11 cellular contexts compared by ENCODE assay signal in genomic region chr3:50242371-50242770, GRCh38. TPM values are rescaled to one million over a fixed set of nuclear protein-coding genes. Genes with fewer than 3 reads are reported as not detected.
DNase-seq lines count a peak whose midpoint lies in the region; ATAC-seq and TF ChIP-seq lines count a peak whose summit lies in the region.
"Had no signal": no experiment of that assay in that cellular context is flagged by ENCODE, and none has a peak within 500 bp of the region (broad histone marks: within the 10 kb centered on the region; RNA-seq: fewer than 3 reads in every experiment).

No MANE protein-coding gene starts in this region.

- no peaks in the 10 kb centered on the region for H3K27me3 ChIP-seq in iPS-20b (ENCODE audit: insufficient read depth, low read length)

- H3K27ac ChIP-seq in iPS-20b (ENCODE audit: low read length), result no peak overlapping the region

- CTCF ChIA-PET in activated CD8-positive, alpha-beta T cell treated with anti-CD3 and anti-CD28 coated beads for 36 hours (lab: Charles Lee), result interaction anchor here (1.2 to 8.0 kb wide), 6 partner anchors 11 to 56 kb away, joined by 3 to 239 read pairs (median 5); partner anchors contain the start of genes GNAI2, HYAL3, IFRD2 and NAA80

- no peak overlapping the region for H3K4me3 ChIP-seq in iPS-20b (ENCODE audit: low read length)

- peaks cover 80% of the 10 kb centered on the region for H3K4me1 Mint-ChIP-seq in HFFc6 (ENCODE audit: low read depth)
- H3K4me1 Mint-ChIP-seq in activated CD8-positive, alpha-beta T cell treated with anti-CD3 and anti-CD28 coated beads for 36 hours (ENCODE audit: low read depth), result peaks cover 79% of the 10 kb centered on the region
- H3K4me1 Mint-ChIP-seq in stimulated activated effector memory CD8-positive, alpha-beta T cell treated with anti-CD3 and anti-CD28 coated beads, Interleukin-12 subunit alpha, Interleukin-12 subunit beta, amount 100 ng/mL, for 72 hours, result peaks cover 91% of the 10 kb centered on the region

- POLR2A ChIA-PET in activated CD8-positive, alpha-beta T cell treated with anti-CD3 and anti-CD28 coated beads for 36 hours (lab: Charles Lee), result interaction anchor here (0.9 to 3.8 kb wide), 3 partner anchors 7 to 47 kb away, joined by 3 to 14 read pairs (median 5); no protein-coding TSS in a partner anchor

- H3K9me3 Mint-ChIP-seq in HFFc6, result no peaks in the 10 kb centered on the region
- H3K9me3 Mint-ChIP-seq in activated CD8-positive, alpha-beta T cell treated with anti-CD3 and anti-CD28 coated beads for 36 hours, result no peaks in the 10 kb centered on the region
- no peaks in the 10 kb centered on the region for H3K9me3 Mint-ChIP-seq in stimulated activated effector memory CD8-positive, alpha-beta T cell treated with anti-CD3 and anti-CD28 coated beads, Interleukin-12 subunit alpha, Interleukin-12 subunit beta, amount 100 ng/mL, for 72 hours

- no peak for TF ChIP-seq CTCF in HFFc6 (IDR thresholded peaks at IDR 0.05)
- TF ChIP-seq CTCF in activated CD8-positive, alpha-beta T cell treated with anti-CD3 and anti-CD28 coated beads for 36 hours (IDR thresholded peaks at IDR 0.05), result no peak

- H3K36me3 ChIP-seq in iPS-20b (ENCODE audit: insufficient read depth, low read depth, low read length), result peaks cover 16% of the 10 kb centered on the region

- H3K4me3 Mint-ChIP-seq in HFFc6, result peak overlapping the region; percentile 41; the same call in 1 of the 2 replicates
- H3K4me3 Mint-ChIP-seq in activated CD8-positive, alpha-beta T cell treated with anti-CD3 and anti-CD28 coated beads for 36 hours, result peak overlapping the region; percentile 57
- H3K4me3 Mint-ChIP-seq in stimulated activated effector memory CD8-positive, alpha-beta T cell treated with anti-CD3 and anti-CD28 coated beads, Interleukin-12 subunit alpha, Interleukin-12 subunit beta, amount 100 ng/mL, for 72 hours, result peak overlapping the region; percentile 76

- intact Hi-C loops in activated CD8-positive, alpha-beta T cell treated with anti-CD3 and anti-CD28 coated beads for 36 hours (cut with micrococcal nuclease), result no loop called here
- intact Hi-C loops in head of caudate nucleus (cut with DNase I), result no loop called here

- ATAC-seq in activated CD8-positive, alpha-beta T cell treated with anti-CD3 and anti-CD28 coated beads for 36 hours, result no peak
- ATAC-seq in stimulated activated effector memory CD8-positive, alpha-beta T cell treated with anti-CD3 and anti-CD28 coated beads, Interleukin-12 subunit alpha, Interleukin-12 subunit beta, amount 100 ng/mL, for 72 hours, result no peak

- DNase-seq in HFFc6 (no peak), dermis blood vessel endothelial cell (no peak), NCI-H2107 treated with DMSO at 0.1 percent for 48 hours (lab: John Stamatoyannopoulos, UW; ENCODE audit: unreplicated experiment) (no peak), activated gamma-delta T cell treated with Interleukin-2 at 50 U/mL for 16 hours (no peak), head of caudate nucleus (no peak)
- peak; percentile 51 for DNase-seq in activated CD8-positive, alpha-beta T cell treated with anti-CD3 and anti-CD28 coated beads for 36 hours
- no peak for DNase-seq in stimulated activated effector memory CD8-positive, alpha-beta T cell treated with anti-CD3 and anti-CD28 coated beads, Interleukin-12 subunit alpha, Interleukin-12 subunit beta, amount 100 ng/mL, for 72 hours (ENCODE audit: low spot score in 2 of 2)
- DNase-seq: NCI-H1105, T-helper 9 cell had no signal

- H3K27me3 Mint-ChIP-seq in HFFc6 (ENCODE audit: insufficient read depth), result peaks cover 5% of the 10 kb centered on the region; the same call in 1 of the 2 replicates
- H3K27me3 Mint-ChIP-seq in activated CD8-positive, alpha-beta T cell treated with anti-CD3 and anti-CD28 coated beads for 36 hours, result no peaks in the 10 kb centered on the region

- H3K9me3 ChIP-seq in iPS-20b (ENCODE audit: insufficient read depth, low read depth, low read length), result no peaks in the 10 kb centered on the region

- peak overlapping the region; percentile 81; the same call in 1 of the 2 replicates for H3K9ac ChIP-seq in iPS-20b (ENCODE audit: low read depth, low read length)

- H3K36me3 Mint-ChIP-seq in HFFc6 (ENCODE audit: low read depth), result peaks cover 11% of the 10 kb centered on the region
- peaks cover 25% of the 10 kb centered on the region for H3K36me3 Mint-ChIP-seq in activated CD8-positive, alpha-beta T cell treated with anti-CD3 and anti-CD28 coated beads for 36 hours (ENCODE audit: low read depth)
- peaks cover 96% of the 10 kb centered on the region for H3K36me3 Mint-ChIP-seq in stimulated activated effector memory CD8-positive, alpha-beta T cell treated with anti-CD3 and anti-CD28 coated beads, Interleukin-12 subunit alpha, Interleukin-12 subunit beta, amount 100 ng/mL, for 72 hours

- H3K4me1 ChIP-seq in iPS-20b (ENCODE audit: insufficient read depth, low read length), result peaks cover 66% of the 10 kb centered on the region

- peak overlapping the region; percentile 81 for H3K27ac Mint-ChIP-seq in HFFc6
- H3K27ac Mint-ChIP-seq in activated CD8-positive, alpha-beta T cell treated with anti-CD3 and anti-CD28 coated beads for 36 hours, result peak overlapping the region; percentile 95
- H3K27ac Mint-ChIP-seq in stimulated activated effector memory CD8-positive, alpha-beta T cell treated with anti-CD3 and anti-CD28 coated beads, Interleukin-12 subunit alpha, Interleukin-12 subunit beta, amount 100 ng/mL, for 72 hours, result peak overlapping the region; percentile 94

RNA-seq across cellular contexts. Expression of gene GNAI2, which starts 6.4 kb away (rescaled TPM):
- total RNA-seq in HFFc6 (2021; fragmentation: NEBNext Ultra II Directional; extraction: Animal tissue kit (Norgen Biotek cat#: 25700)), result 100 to 1,000 TPM; 532 to 617 (median 582) TPM
- 100 to 1,000 TPM; 238 to 242 TPM for total RNA-seq in activated CD8-positive, alpha-beta T cell treated with anti-CD3 and anti-CD28 coated beads for 36 hours
- total RNA-seq in dermis blood vessel endothelial cell, result 624 and 776 TPM in 2 replicates

RNA-seq across cellular contexts. Expression of gene SEMA3B, which starts 26.6 kb away (rescaled TPM):
- 10 to 100 TPM; 14.5 to 26.6 (median 24.7) TPM for total RNA-seq in HFFc6 (2021; fragmentation: NEBNext Ultra II Directional; extraction: Animal tissue kit (Norgen Biotek cat#: 25700))
- 1 to 10 TPM; 1.6 to 2.3 TPM for total RNA-seq in activated CD8-positive, alpha-beta T cell treated with anti-CD3 and anti-CD28 coated beads for 36 hours
- 0.51 and 1.4 TPM in 2 replicates for total RNA-seq in dermis blood vessel endothelial cell

RNA-seq across cellular contexts. Expression of gene LSMEM2, which starts 36.5 kb away (rescaled TPM):
- under 1 TPM in 2 of 6 experiments, not detected in 4; 0.11 to 0.13 TPM for total RNA-seq in HFFc6 (2021; fragmentation: NEBNext Ultra II Directional; extraction: Animal tissue kit (Norgen Biotek cat#: 25700))
- not detected for total RNA-seq in activated CD8-positive, alpha-beta T cell treated with anti-CD3 and anti-CD28 coated beads for 36 hours
- total RNA-seq in dermis blood vessel endothelial cell, result not detected in 2 replicates
- total RNA-seq: dermis microvascular lymphatic vessel endothelial cell had no signal

RNA-seq across cellular contexts. Expression of gene SLC38A3, which starts 37.3 kb away (rescaled TPM):
- total RNA-seq in HFFc6 (2021; fragmentation: NEBNext Ultra II Directional; extraction: Animal tissue kit (Norgen Biotek cat#: 25700)), result under 1 TPM in 2 of 6 experiments, not detected in 4; 0.16 to 0.24 TPM
- under 1 TPM in 1 of 2 experiments, not detected in 1; 0.22 TPM for total RNA-seq in activated CD8-positive, alpha-beta T cell treated with anti-CD3 and anti-CD28 coated beads for 36 hours
- not detected in 2 replicates for total RNA-seq in dermis blood vessel endothelial cell

RNA-seq across cellular contexts. Expression of gene IFRD2, which starts 49.9 kb away (rescaled TPM):
- total RNA-seq in HFFc6 (2021; fragmentation: NEBNext Ultra II Directional; extraction: Animal tissue kit (Norgen Biotek cat#: 25700)), result 100 to 1,000 TPM in 1 of 6 experiments, 10 to 100 TPM in 5; 71.2 to 102 (median 74.6) TPM
- 100 to 1,000 TPM; 132 to 133 TPM for total RNA-seq in activated CD8-positive, alpha-beta T cell treated with anti-CD3 and anti-CD28 coated beads for 36 hours
- total RNA-seq in dermis blood vessel endothelial cell, result 92.2 and 113 TPM in 2 replicates
